19 cellular contexts compared by ENCODE assay signal in the genomic region with DNA sequence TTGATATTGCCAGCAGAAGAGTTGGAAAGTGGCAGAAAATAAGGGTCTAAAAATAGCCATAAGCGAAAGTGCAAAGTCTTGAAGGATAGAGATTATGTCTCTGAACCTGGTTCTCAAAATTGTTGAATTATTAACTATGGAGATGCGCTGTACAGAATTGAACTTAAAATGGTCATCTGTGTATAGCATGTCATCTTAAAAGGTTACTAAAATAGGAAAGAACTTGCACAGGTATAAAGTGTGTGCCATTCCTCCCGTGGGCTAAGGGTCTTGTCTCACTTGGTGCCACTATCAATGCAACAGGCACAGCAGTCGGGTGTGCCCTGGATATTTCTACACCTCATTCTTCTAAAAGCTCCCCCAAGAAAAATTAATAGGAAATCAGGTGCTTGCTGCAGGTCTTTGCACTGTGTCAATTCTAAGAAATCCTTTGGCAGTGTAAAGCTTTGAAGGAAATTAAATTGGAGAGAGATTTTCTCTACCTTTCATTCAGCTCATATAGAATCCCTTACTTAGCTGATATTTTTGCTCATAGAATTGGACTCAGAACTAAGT. TPM values are rescaled to one million over a fixed set of nuclear protein-coding genes. Genes with fewer than 3 reads are reported as not detected.
DNase-seq lines count a peak whose midpoint lies in the region; ATAC-seq and TF ChIP-seq lines count a peak whose summit lies in the region.
"Had no signal": no experiment of that assay in that cellular context is flagged by ENCODE, and none has a peak within 500 bp of the region (broad histone marks: within the 10 kb centered on the region; RNA-seq: fewer than 3 reads in every experiment).

No MANE protein-coding gene starts in this region.

- H3K4me1 ChIP-seq in GM23338 (ENCODE audit: insufficient read depth): peaks cover 46% of the 10 kb centered on the region
- no peaks in the 10 kb centered on the region for H3K4me1 ChIP-seq in prostate gland (replicated peaks)
- no peaks in the 10 kb centered on the region for H3K4me1 ChIP-seq in SJCRH30
- H3K4me1 ChIP-seq: psoas muscle had no signal

- no peak overlapping the region for H3K4me3 ChIP-seq in GM23338
- H3K4me3 ChIP-seq in prostate gland: peak overlapping the region; percentile 35 to 42
- no peak overlapping the region for H3K4me3 ChIP-seq in SJCRH30
- H3K4me3 ChIP-seq: GM12878 had no signal

- H3K79me2 ChIP-seq in GM23338 (replicated peaks; ENCODE audit: insufficient read depth): no peaks in the 10 kb centered on the region

- ATAC-seq in GM23338 (no peak), left lobe of liver (peak; percentile 22), omental fat pad (ENCODE audit: low FRiP score) (no peak)
- ATAC-seq: GM12878, psoas muscle had no signal

- H3K27me3 ChIP-seq in GM23338 (ENCODE audit: insufficient read depth): no peaks in the 10 kb centered on the region
- no peaks in the 10 kb centered on the region for H3K27me3 ChIP-seq in prostate gland (replicated peaks; ENCODE audit: insufficient read depth)
- H3K27me3 ChIP-seq in SJCRH30: no peaks in the 10 kb centered on the region

- H3K27me3 Mint-ChIP-seq in GM23338 (ENCODE audit: insufficient read depth, low read depth, poor library complexity) (peaks cover 5% of the 10 kb centered on the region), brain (peaks cover 4% of the 10 kb centered on the region)

- H3K9me3 ChIP-seq in prostate gland (no peaks in the 10 kb centered on the region), SJCRH30 (replicated peaks) (no peaks in the 10 kb centered on the region)
- H3K9me3 ChIP-seq: psoas muscle had no signal

- H3K36me3 Mint-ChIP-seq in GM23338 (ENCODE audit: low read depth) (no peaks in the 10 kb centered on the region), brain (peaks cover 11% of the 10 kb centered on the region)
- H3K36me3 Mint-ChIP-seq: activated naive CD8-positive, alpha-beta T cell treated with anti-CD3 and anti-CD28 coated beads, Interleukin-2, amount 10 ng/mL, durations not matched to agents 7 days and 5 days had no signal

- TF ChIP-seq CTCF in GM23338 (conservative IDR thresholded peaks at IDR 0.05; ENCODE audit: low read depth in 2 of 2) (no peak), brain (conservative IDR thresholded peaks at IDR 0.05) (no peak), prostate gland (IDR thresholded peaks at IDR 0.05) (no peak), omental fat pad (IDR thresholded peaks at IDR 0.05) (no peak)

- H4K20me1 ChIP-seq in GM23338 (replicated peaks; ENCODE audit: insufficient read depth): no peaks in the 10 kb centered on the region

- DNase-seq in GM23338 (ENCODE audit: low spot score): no peak
- no peak for DNase-seq in left lobe of liver (ENCODE audit: low spot score)
- DNase-seq in prostate gland (ENCODE audit: low spot score): no peak
- no peak for DNase-seq in SJCRH30
- no peak for DNase-seq in DMS79 (lab: John Stamatoyannopoulos, UW)
- DNase-seq in omental fat pad (ENCODE audit: low spot score): no peak
- no peak for DNase-seq in NCI-H774 (lab: John Stamatoyannopoulos, UW)
- DNase-seq: activated CD4-positive, alpha-beta T cell treated with anti-CD3 and anti-CD28 coated beads for 1 hour; activated naive CD8-positive, alpha-beta T cell treated with anti-CD3 and anti-CD28 coated beads, Interleukin-2, amount 10 ng/mL, durations not matched to agents 7 days and 5 days; activated T-cell treated with anti-CD3 and anti-CD28 coated beads for 4 hours; DND-41; mesenchymal stem cell; MM.1S; psoas muscle; stimulated activated CD4-positive, alpha-beta T cell treated with anti-CD3 and anti-CD28 coated beads, Interleukin-1b, Interleukin-23, amount 100 ng/mL, for 48 hours; stimulated activated CD8-positive, alpha-beta memory T cell treated with anti-CD3 and anti-CD28 coated beads, Interleukin-4, amount 100 ng/mL, for 48 hours; T-helper 1 cell had no signal

- 0 out of 2 replicates have a peak overlapping the region, but pooled peaks have one; percentile 70 for H3K27ac Mint-ChIP-seq in GM23338
- peak overlapping the region in 4 of 5 experiments; percentile 79 to 98 (median 94) for H3K27ac Mint-ChIP-seq in brain
- H3K27ac Mint-ChIP-seq: activated naive CD8-positive, alpha-beta T cell treated with anti-CD3 and anti-CD28 coated beads, Interleukin-2, amount 10 ng/mL, durations not matched to agents 7 days and 5 days had no signal

- no peaks in the 10 kb centered on the region for H3F3A ChIP-seq in GM23338 (replicated peaks; ENCODE audit: low read depth)

- WGBS in prostate gland: 81% methylated on average over 4 of the region's 4 CpGs

- no peak overlapping the region for H3K27ac ChIP-seq in GM23338 (ENCODE audit: low read depth)
- no peak overlapping the region for H3K27ac ChIP-seq in prostate gland
- no peak overlapping the region for H3K27ac ChIP-seq in SJCRH30
- H3K27ac ChIP-seq: psoas muscle had no signal

- H3K4me2 ChIP-seq in GM23338: no peak overlapping the region

- no peak for TF ChIP-seq POLR2A in prostate gland (IDR thresholded peaks at IDR 0.05)

- intact Hi-C loops in prostate gland (cut with DNase I): loop anchor here (5.0 to 10.0 kb wide), 3 partner anchors 87 to 215 kb away; no protein-coding TSS in a partner anchor

- no peaks in the 10 kb centered on the region for H3K9me2 ChIP-seq in GM23338 (ENCODE audit: insufficient read depth)

- H2AFZ ChIP-seq in GM23338: 0 out of 2 replicates have a peak overlapping the region, but pooled peaks have one; percentile 11

- H3K36me3 ChIP-seq in GM23338 (ENCODE audit: insufficient read depth) (no peaks in the 10 kb centered on the region), prostate gland (no peaks in the 10 kb centered on the region), SJCRH30 (no peaks in the 10 kb centered on the region)

- H3K9me3 Mint-ChIP-seq in GM23338 (no peaks in the 10 kb centered on the region), brain (peaks cover 0 to 2% (median 0%) of the 10 kb centered on the region in 5 experiments)
- H3K9me3 Mint-ChIP-seq: activated naive CD8-positive, alpha-beta T cell treated with anti-CD3 and anti-CD28 coated beads, Interleukin-2, amount 10 ng/mL, durations not matched to agents 7 days and 5 days had no signal

- peak overlapping the region; percentile 16; the same call in 1 of the 3 replicates for H3K4me3 Mint-ChIP-seq in GM23338
- peak overlapping the region; percentile 88 to 98 (median 92) for H3K4me3 Mint-ChIP-seq in brain
- H3K4me3 Mint-ChIP-seq: activated naive CD8-positive, alpha-beta T cell treated with anti-CD3 and anti-CD28 coated beads, Interleukin-2, amount 10 ng/mL, durations not matched to agents 7 days and 5 days had no signal

- H3K4me1 Mint-ChIP-seq in GM23338: peaks cover 51% of the 10 kb centered on the region
- H3K4me1 Mint-ChIP-seq in brain: peaks cover 63% of the 10 kb centered on the region

TF ChIP-seq in GM23338, 12 proteins besides CTCF, POLR2A, EP300 and RAD21 (continues in another document):
- TF ChIP-seq, protein P1, sequence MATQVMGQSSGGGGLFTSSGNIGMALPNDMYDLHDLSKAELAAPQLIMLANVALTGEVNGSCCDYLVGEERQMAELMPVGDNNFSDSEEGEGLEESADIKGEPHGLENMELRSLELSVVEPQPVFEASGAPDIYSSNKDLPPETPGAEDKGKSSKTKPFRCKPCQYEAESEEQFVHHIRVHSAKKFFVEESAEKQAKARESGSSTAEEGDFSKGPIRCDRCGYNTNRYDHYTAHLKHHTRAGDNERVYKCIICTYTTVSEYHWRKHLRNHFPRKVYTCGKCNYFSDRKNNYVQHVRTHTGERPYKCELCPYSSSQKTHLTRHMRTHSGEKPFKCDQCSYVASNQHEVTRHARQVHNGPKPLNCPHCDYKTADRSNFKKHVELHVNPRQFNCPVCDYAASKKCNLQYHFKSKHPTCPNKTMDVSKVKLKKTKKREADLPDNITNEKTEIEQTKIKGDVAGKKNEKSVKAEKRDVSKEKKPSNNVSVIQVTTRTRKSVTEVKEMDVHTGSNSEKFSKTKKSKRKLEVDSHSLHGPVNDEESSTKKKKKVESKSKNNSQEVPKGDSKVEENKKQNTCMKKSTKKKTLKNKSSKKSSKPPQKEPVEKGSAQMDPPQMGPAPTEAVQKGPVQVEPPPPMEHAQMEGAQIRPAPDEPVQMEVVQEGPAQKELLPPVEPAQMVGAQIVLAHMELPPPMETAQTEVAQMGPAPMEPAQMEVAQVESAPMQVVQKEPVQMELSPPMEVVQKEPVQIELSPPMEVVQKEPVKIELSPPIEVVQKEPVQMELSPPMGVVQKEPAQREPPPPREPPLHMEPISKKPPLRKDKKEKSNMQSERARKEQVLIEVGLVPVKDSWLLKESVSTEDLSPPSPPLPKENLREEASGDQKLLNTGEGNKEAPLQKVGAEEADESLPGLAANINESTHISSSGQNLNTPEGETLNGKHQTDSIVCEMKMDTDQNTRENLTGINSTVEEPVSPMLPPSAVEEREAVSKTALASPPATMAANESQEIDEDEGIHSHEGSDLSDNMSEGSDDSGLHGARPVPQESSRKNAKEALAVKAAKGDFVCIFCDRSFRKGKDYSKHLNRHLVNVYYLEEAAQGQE (IDR thresholded peaks at IDR 0.05; ENCODE audit: unreplicated experiment): no peak
- TF ChIP-seq CREB1 (CRISPR knock-in tag; IDR thresholded peaks at IDR 0.05; ENCODE audit: low read depth) (no peak), STAT1 (IDR thresholded peaks at IDR 0.05; ENCODE audit: unreplicated experiment) (no peak), ZNF331 (CRISPR knock-in tag; IDR thresholded peaks at IDR 0.05; ENCODE audit: low read depth) (no peak), EZH2phosphoT487 (IDR thresholded peaks at IDR 0.05; ENCODE audit: unreplicated experiment) (no peak), JUNB (IDR thresholded peaks at IDR 0.05; ENCODE audit: unreplicated experiment) (no peak), ZNF114 (CRISPR knock-in tag; IDR thresholded peaks at IDR 0.05) (no peak)
- TF ChIP-seq, protein P2, sequence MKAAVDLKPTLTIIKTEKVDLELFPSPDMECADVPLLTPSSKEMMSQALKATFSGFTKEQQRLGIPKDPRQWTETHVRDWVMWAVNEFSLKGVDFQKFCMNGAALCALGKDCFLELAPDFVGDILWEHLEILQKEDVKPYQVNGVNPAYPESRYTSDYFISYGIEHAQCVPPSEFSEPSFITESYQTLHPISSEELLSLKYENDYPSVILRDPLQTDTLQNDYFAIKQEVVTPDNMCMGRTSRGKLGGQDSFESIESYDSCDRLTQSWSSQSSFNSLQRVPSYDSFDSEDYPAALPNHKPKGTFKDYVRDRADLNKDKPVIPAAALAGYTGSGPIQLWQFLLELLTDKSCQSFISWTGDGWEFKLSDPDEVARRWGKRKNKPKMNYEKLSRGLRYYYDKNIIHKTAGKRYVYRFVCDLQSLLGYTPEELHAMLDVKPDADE (IDR thresholded peaks at IDR 0.05): no peak

RNA-seq across cellular contexts. Expression of a gene that starts 2.4 kb away (rescaled TPM):
- total RNA-seq in GM23338 (2014; rRNA removed; shearing (Covaris generic)): 17.8 and 24.6 TPM in 2 replicates
- polyA plus RNA-seq in GM23338 (2016; fragmentation: Nextera tagmentation; extraction: Ambion mirVana): 23.2 and 27.6 TPM in 2 replicates
- 7.2 TPM for polyA plus RNA-seq in brain (ENCODE audit: insufficient read depth, low read depth, low replicate concordance)
- 126 TPM for total RNA-seq in left lobe of liver
- total RNA-seq in prostate gland: 100 to 1,000 TPM; 175 to 242 TPM
- total RNA-seq in SJCRH30 (2014; rRNA removed; shearing (Covaris generic)): not detected in 2 replicates
- 100 to 1,000 TPM in 1 of 4 donors, 10 to 100 TPM in 3; 21.5 to 103 (median 64.8) TPM for total RNA-seq in omental fat pad
- total RNA-seq: activated naive CD8-positive, alpha-beta T cell treated with anti-CD3 and anti-CD28 coated beads, Interleukin-2, amount 10 ng/mL, durations not matched to agents 7 days and 5 days had no signal

Comparison
In these comparisons a context has a peak if more than half of its experiments do, and no peak if none do; other contexts are left out.
1. H3K4me3 ChIP-seq: peak in prostate gland (2 of 2); none in GM23338 (single experiment) and SJCRH30 (single experiment).
2. RNA of a gene that starts 2.4 kb away (total RNA-seq): 175 to 242 TPM in prostate gland, 126 TPM in left lobe of liver (single experiment), 21.5 to 103 TPM in omental fat pad and 17.8 to 24.6 TPM in GM23338; not detected in SJCRH30; every median in the first group is over 10 times any median in the second.